In the genomic region with DNA sequence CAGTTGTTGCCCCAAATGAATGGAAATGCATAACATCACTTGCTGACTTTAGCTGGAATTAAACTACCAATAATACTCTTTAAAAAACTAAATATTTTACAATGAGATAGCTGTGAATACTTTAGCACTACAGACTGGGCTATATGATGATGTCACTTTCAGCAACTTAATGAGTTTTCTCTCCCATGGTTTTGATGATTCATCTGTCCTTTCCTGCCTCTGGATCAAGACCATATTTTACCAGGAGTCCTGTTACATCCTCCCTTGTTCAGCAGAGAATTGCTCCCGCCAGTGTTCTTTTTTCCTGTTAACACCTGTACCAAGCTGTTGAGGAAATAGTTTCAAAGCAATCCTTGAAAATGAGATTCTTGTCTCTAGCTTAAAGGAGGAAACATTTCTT, we compare ENCODE assay signal across 12 cellular contexts.
DNase-seq lines count a peak whose midpoint lies in the region; ATAC-seq and TF ChIP-seq lines count a peak whose summit lies in the region.
"Had no signal": no experiment of that assay in that cellular context is flagged by ENCODE, and none has a peak within 500 bp of the region (broad histone marks: within the 10 kb centered on the region; RNA-seq: fewer than 3 reads in every experiment).

No MANE protein-coding gene starts in this region.

- TF ChIP-seq POLR2A in IMR-90 (IDR thresholded peaks at IDR 0.05; ENCODE audit: low read depth, low read length), result no peak

- no peaks in the 10 kb centered on the region for H3K4me1 Mint-ChIP-seq in activated naive CD4-positive, alpha-beta T cell treated with anti-CD3 and anti-CD28 coated beads for 36 hours (ENCODE audit: low read depth)
- H3K4me1 Mint-ChIP-seq in type B pancreatic cell (ENCODE audit: unreplicated experiment), result peaks cover 32% of the 10 kb centered on the region

- no peak for TF ChIP-seq RAD21 in IMR-90 (IDR thresholded peaks at IDR 0.05; ENCODE audit: low read length)

- H3K4me1 ChIP-seq in IMR-90 (ENCODE audit: control insufficient read depth, insufficient read depth, low read length) (peaks cover 4% of the 10 kb centered on the region), mesenchymal stem cell (ENCODE audit: control insufficient read depth, insufficient read depth, low read depth, low read length) (no peaks in the 10 kb centered on the region)

- H3K9me1 ChIP-seq in IMR-90 (ENCODE audit: insufficient read depth, low read length), result no peaks in the 10 kb centered on the region

- H3K4me3 ChIP-seq in IMR-90 (ENCODE audit: insufficient read depth, low read depth, low read length) (no peak overlapping the region), choroid plexus epithelial cell (ENCODE audit: low read depth, low read length) (no peak overlapping the region), mesenchymal stem cell (ENCODE audit: insufficient read depth in 1 of 2, low read depth in 1 of 2, low read length in 2 of 2) (no peak overlapping the region)
- H3K4me3 ChIP-seq: gastroesophageal sphincter, skin epidermis had no signal

- H3K18ac ChIP-seq in IMR-90 (ENCODE audit: low read depth, low read length) (no peak overlapping the region), mesenchymal stem cell (ENCODE audit: low read depth in 1 of 2, low read length in 2 of 2) (no peak overlapping the region)

- H3K4me3 Mint-ChIP-seq in activated naive CD4-positive, alpha-beta T cell treated with anti-CD3 and anti-CD28 coated beads for 36 hours, result no peak overlapping the region
- H3K4me3 Mint-ChIP-seq in type B pancreatic cell, result no peak overlapping the region

- H3K36me3 ChIP-seq in IMR-90 (ENCODE audit: control insufficient read depth, insufficient read depth, low read length), result no peaks in the 10 kb centered on the region
- no peaks in the 10 kb centered on the region for H3K36me3 ChIP-seq in mesenchymal stem cell (ENCODE audit: control insufficient read depth in 1 of 2, insufficient read depth in 2 of 2, low read depth in 1 of 2, low read length in 2 of 2)
- H3K36me3 ChIP-seq: gastroesophageal sphincter had no signal

- no peak overlapping the region for H2BK15ac ChIP-seq in IMR-90 (ENCODE audit: low read depth, low read length)
- H2BK15ac ChIP-seq in mesenchymal stem cell (ENCODE audit: low read depth, poor library complexity, severe bottlenecking), result no peak overlapping the region

- no peaks in the 10 kb centered on the region for H3K9me3 ChIP-seq in IMR-90 (ENCODE audit: control insufficient read depth, insufficient read depth, low read length)
- H3K9me3 ChIP-seq in mesenchymal stem cell (ENCODE audit: control insufficient read depth, low read length), result no peaks in the 10 kb centered on the region
- H3K9me3 ChIP-seq: gastroesophageal sphincter had no signal

- H3K9me3 Mint-ChIP-seq in activated naive CD4-positive, alpha-beta T cell treated with anti-CD3 and anti-CD28 coated beads for 36 hours, result no peaks in the 10 kb centered on the region
- no peaks in the 10 kb centered on the region for H3K9me3 Mint-ChIP-seq in type B pancreatic cell

- H3K56ac ChIP-seq in IMR-90 (ENCODE audit: extremely low read depth, insufficient read depth, low read length), result no peak overlapping the region

- H3K36me3 Mint-ChIP-seq in activated naive CD4-positive, alpha-beta T cell treated with anti-CD3 and anti-CD28 coated beads for 36 hours (ENCODE audit: low read depth), result no peaks in the 10 kb centered on the region
- no peaks in the 10 kb centered on the region for H3K36me3 Mint-ChIP-seq in type B pancreatic cell

- dilution Hi-C loops in IMR-90 (cut with HindIII; ENCODE audit: low sequenced_read_pairs, unreplicated experiment), result no loop called here

- H4K5ac ChIP-seq in IMR-90 (ENCODE audit: low read depth, low read length), result no peak overlapping the region

- no peak overlapping the region for H2BK20ac ChIP-seq in IMR-90 (ENCODE audit: low read depth, low read length)

- H3K4ac ChIP-seq in IMR-90 (ENCODE audit: low read depth, low read length) (no peak overlapping the region), mesenchymal stem cell (ENCODE audit: low read depth in 1 of 2, low read length in 2 of 2) (no peak overlapping the region)

- POLR2A ChIA-PET in IMR-90 (lab: Charles Lee; ENCODE audit: unreplicated experiment), result no interaction called here

- WGBS in IMR-90 (ENCODE audit: extremely low coverage in 2 of 2, insufficient read length in 1 of 2), 2 experiments, result no CpG with 5 or more reads among the region's 1 CpG
- WGBS in mesenchymal stem cell, result 25% methylated on average over 1 of the region's 1 CpG

- H3K27ac ChIP-seq in IMR-90 (ENCODE audit: insufficient read depth, low read length), result no peak overlapping the region
- H3K27ac ChIP-seq in mesenchymal stem cell (ENCODE audit: low read length, poor library complexity, severe bottlenecking), result no peak overlapping the region
- H3K27ac ChIP-seq: gastroesophageal sphincter, skin epidermis had no signal

- H2AK5ac ChIP-seq in IMR-90 (ENCODE audit: low read depth, low read length) (no peak overlapping the region), mesenchymal stem cell (ENCODE audit: low read length, severe bottlenecking) (no peak overlapping the region)

- intact Hi-C loops in IMR-90 (cut with micrococcal nuclease), result no loop called here
- intact Hi-C loops in activated naive CD4-positive, alpha-beta T cell treated with anti-CD3 and anti-CD28 coated beads for 36 hours (cut with micrococcal nuclease), result no loop called here

- no TSS peak for BruUV-seq in IMR-90 (replicated peaks; lab: Mats Ljungman, UMichigan)

- H4K20me1 ChIP-seq in IMR-90 (ENCODE audit: insufficient read depth, low read length), result no peaks in the 10 kb centered on the region

- in situ Hi-C loops in IMR-90 (cut with MboI; ENCODE audit: low sequenced_read_pairs), result no loop called here

- no peak overlapping the region for H3K14ac ChIP-seq in IMR-90 (replicated peaks; ENCODE audit: low read depth, low read length)
- no peak overlapping the region for H3K14ac ChIP-seq in mesenchymal stem cell (ENCODE audit: low read length in 2 of 2)

- TF ChIP-seq CTCF in IMR-90 (conservative IDR thresholded peaks at IDR 0.05; ENCODE audit: low read depth, low read length), result no peak
- TF ChIP-seq CTCF in choroid plexus epithelial cell (conservative IDR thresholded peaks at IDR 0.05; ENCODE audit: low read depth, low read length), result no peak
- TF ChIP-seq CTCF in type B pancreatic cell (conservative IDR thresholded peaks at IDR 0.05), result no peak

- H3K27ac Mint-ChIP-seq in activated naive CD4-positive, alpha-beta T cell treated with anti-CD3 and anti-CD28 coated beads for 36 hours, result no peak overlapping the region
- no peak overlapping the region for H3K27ac Mint-ChIP-seq in type B pancreatic cell

- no peak overlapping the region for H3K23ac ChIP-seq in IMR-90 (ENCODE audit: low read depth, low read length)
- H3K23ac ChIP-seq in mesenchymal stem cell (ENCODE audit: low read length in 2 of 2), result no peak overlapping the region

- no peak overlapping the region for H2AFZ ChIP-seq in IMR-90 (replicated peaks; ENCODE audit: low read length, poor library complexity)
- H2AFZ ChIP-seq in mesenchymal stem cell (ENCODE audit: low read depth, low read length), result no peak overlapping the region

- no peak overlapping the region for H2AK9ac ChIP-seq in IMR-90 (replicated peaks; ENCODE audit: low read depth, low read length, poor library complexity)

- H3K27me3 ChIP-seq in IMR-90 (ENCODE audit: control insufficient read depth, insufficient read depth, low read length) (no peaks in the 10 kb centered on the region), mesenchymal stem cell (ENCODE audit: control insufficient read depth in 1 of 2, insufficient read depth in 1 of 2, low read length in 2 of 2) (no peaks in the 10 kb centered on the region)
- H3K27me3 ChIP-seq: gastroesophageal sphincter had no signal

- H3K4me2 ChIP-seq in IMR-90 (ENCODE audit: low read depth, low read length), result no peak overlapping the region
- no peak overlapping the region for H3K4me2 ChIP-seq in mesenchymal stem cell (ENCODE audit: low read length, poor library complexity, severe bottlenecking)

- no peak overlapping the region for H4K8ac ChIP-seq in IMR-90 (ENCODE audit: low read depth in 2 of 2, low read length in 2 of 2)
- H4K8ac ChIP-seq in mesenchymal stem cell (ENCODE audit: low read length), result no peak overlapping the region

- H3K27me3 Mint-ChIP-seq in activated naive CD4-positive, alpha-beta T cell treated with anti-CD3 and anti-CD28 coated beads for 36 hours (ENCODE audit: low read depth), result no peaks in the 10 kb centered on the region
- no peaks in the 10 kb centered on the region for H3K27me3 Mint-ChIP-seq in type B pancreatic cell

- CTCF ChIA-PET in IMR-90 (lab: Yijun Ruan, JAX), result no interaction called here
- CTCF ChIA-PET in activated naive CD4-positive, alpha-beta T cell treated with anti-CD3 and anti-CD28 coated beads for 36 hours (lab: Charles Lee), result no interaction called here

- H3K9ac ChIP-seq in IMR-90 (ENCODE audit: low read depth, low read length) (no peak overlapping the region), mesenchymal stem cell (ENCODE audit: low read length) (no peak overlapping the region)

- no peak overlapping the region for H4K91ac ChIP-seq in IMR-90 (ENCODE audit: insufficient read depth, low read depth, low read length)
- no peak overlapping the region for H4K91ac ChIP-seq in mesenchymal stem cell (ENCODE audit: low read length)

- H2BK120ac ChIP-seq in IMR-90 (ENCODE audit: low read depth, low read length) (no peak overlapping the region), mesenchymal stem cell (ENCODE audit: low read depth, low read length) (no peak overlapping the region)

- peak; percentile 55 for DNase-seq in DMS53 (lab: John Stamatoyannopoulos, UW)
- peak; percentile 88 for DNase-seq in IMR-90
- DNase-seq in choroid plexus epithelial cell (ENCODE audit: low read depth), result peak; percentile 87
- DNase-seq in mesenchymal stem cell, result peak; percentile 84
- DNase-seq in activated naive CD4-positive, alpha-beta T cell treated with anti-CD3 and anti-CD28 coated beads for 36 hours, result no peak
- DNase-seq in type B pancreatic cell (ENCODE audit: extremely low spot score, unreplicated experiment), result no peak
- no peak for DNase-seq in activated effector memory CD4-positive, alpha-beta T cell treated with anti-CD3 and anti-CD28 coated beads, Interleukin-2, amount 50 U/mL, for 16 hours
- no peak for DNase-seq in SKM-1 treated with dmso at 0.1 percent for 144 hours (lab: John Stamatoyannopoulos, UW; ENCODE audit: unreplicated experiment)
- DNase-seq: midbrain, NCI-H510A had no signal

- H3K79me1 ChIP-seq in IMR-90 (ENCODE audit: low read depth in 1 of 2, low read length in 2 of 2) (no peaks in the 10 kb centered on the region), mesenchymal stem cell (replicated peaks; ENCODE audit: low read length, poor library complexity, severe bottlenecking) (no peaks in the 10 kb centered on the region)

- no peak overlapping the region for H2BK12ac ChIP-seq in mesenchymal stem cell (ENCODE audit: low read length in 2 of 2)

- no peak overlapping the region for H2BK5ac ChIP-seq in IMR-90 (ENCODE audit: low read depth, low read length, poor library complexity, severe bottlenecking)
- H2BK5ac ChIP-seq in mesenchymal stem cell (ENCODE audit: low read depth, low read length, poor library complexity, severe bottlenecking), result no peak overlapping the region

- peak; percentile 49 for ATAC-seq in IMR-90 (ENCODE audit: low read depth)
- ATAC-seq: gastroesophageal sphincter had no signal

TF ChIP-seq in IMR-90, 13 proteins besides CTCF, POLR2A, EP300 and RAD21 (continues in another document):
- no peak for TF ChIP-seq SMC3 (IDR thresholded peaks at IDR 0.05; ENCODE audit: low read depth, low read length)
- TF ChIP-seq MAZ (IDR thresholded peaks at IDR 0.05; ENCODE audit: borderline replicate concordance, low read depth, low read length), result no peak

Comparison
In these comparisons a context has a peak if more than half of its experiments do, and no peak if none do; other contexts are left out.
1. DNase-seq: peak in DMS53 (single experiment), IMR-90 (single experiment), choroid plexus epithelial cell (single experiment) and mesenchymal stem cell (single experiment); none in activated naive CD4-positive, alpha-beta T cell treated with anti-CD3 and anti-CD28 coated beads for 36 hours (single experiment), type B pancreatic cell (single experiment), activated effector memory CD4-positive, alpha-beta T cell treated with anti-CD3 and anti-CD28 coated beads, Interleukin-2, amount 50 U/mL, for 16 hours (single experiment) and SKM-1 treated with dmso at 0.1 percent for 144 hours (single experiment).